In the genomic region with DNA sequence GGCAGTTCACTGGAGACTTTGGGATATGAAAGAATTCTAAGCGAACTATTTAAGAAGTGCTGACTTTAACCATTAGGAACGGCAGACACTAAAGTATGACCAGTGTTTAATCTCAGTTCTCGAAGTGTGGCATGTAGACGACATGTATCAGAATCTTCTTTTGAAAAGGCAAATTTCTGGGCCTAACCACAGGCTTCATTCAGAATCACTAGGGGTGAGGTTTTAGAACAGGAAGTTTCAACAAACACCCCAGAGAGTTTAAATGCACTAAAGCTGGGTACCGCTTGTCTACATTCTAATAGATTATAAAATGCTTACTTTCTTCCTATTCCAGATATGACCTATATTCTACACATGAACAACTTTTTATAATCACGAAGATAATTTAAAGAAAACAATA, we compare ENCODE assay signal across 1 cellular context.
TF ChIP-seq lines count a peak whose summit lies in the region.

No MANE protein-coding gene starts in this region.

TF ChIP-seq in GM12878, 131 proteins besides CTCF, POLR2A, EP300 and RAD21 (continued from another document):
- no peak for TF ChIP-seq STAT3 (IDR thresholded peaks at IDR 0.05; ENCODE audit: low read depth, low read length)
- TF ChIP-seq, protein P1, sequence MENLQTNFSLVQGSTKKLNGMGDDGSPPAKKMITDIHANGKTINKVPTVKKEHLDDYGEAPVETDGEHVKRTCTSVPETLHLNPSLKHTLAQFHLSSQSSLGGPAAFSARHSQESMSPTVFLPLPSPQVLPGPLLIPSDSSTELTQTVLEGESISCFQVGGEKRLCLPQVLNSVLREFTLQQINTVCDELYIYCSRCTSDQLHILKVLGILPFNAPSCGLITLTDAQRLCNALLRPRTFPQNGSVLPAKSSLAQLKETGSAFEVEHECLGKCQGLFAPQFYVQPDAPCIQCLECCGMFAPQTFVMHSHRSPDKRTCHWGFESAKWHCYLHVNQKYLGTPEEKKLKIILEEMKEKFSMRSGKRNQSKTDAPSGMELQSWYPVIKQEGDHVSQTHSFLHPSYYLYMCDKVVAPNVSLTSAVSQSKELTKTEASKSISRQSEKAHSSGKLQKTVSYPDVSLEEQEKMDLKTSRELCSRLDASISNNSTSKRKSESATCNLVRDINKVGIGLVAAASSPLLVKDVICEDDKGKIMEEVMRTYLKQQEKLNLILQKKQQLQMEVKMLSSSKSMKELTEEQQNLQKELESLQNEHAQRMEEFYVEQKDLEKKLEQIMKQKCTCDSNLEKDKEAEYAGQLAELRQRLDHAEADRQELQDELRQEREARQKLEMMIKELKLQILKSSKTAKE (IDR thresholded peaks at IDR 0.05; ENCODE audit: low read depth, poor library complexity, severe bottlenecking): peak; percentile 38
- TF ChIP-seq POU2F2 (IDR thresholded peaks at IDR 0.05; ENCODE audit: borderline replicate concordance, low read depth, low read length): peak; percentile 82; the same call in 2 of the 3 replicates
- TF ChIP-seq, protein P2, sequence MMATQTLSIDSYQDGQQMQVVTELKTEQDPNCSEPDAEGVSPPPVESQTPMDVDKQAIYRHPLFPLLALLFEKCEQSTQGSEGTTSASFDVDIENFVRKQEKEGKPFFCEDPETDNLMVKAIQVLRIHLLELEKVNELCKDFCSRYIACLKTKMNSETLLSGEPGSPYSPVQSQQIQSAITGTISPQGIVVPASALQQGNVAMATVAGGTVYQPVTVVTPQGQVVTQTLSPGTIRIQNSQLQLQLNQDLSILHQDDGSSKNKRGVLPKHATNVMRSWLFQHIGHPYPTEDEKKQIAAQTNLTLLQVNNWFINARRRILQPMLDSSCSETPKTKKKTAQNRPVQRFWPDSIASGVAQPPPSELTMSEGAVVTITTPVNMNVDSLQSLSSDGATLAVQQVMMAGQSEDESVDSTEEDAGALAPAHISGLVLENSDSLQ (IDR thresholded peaks at IDR 0.05): peak; percentile 39; the same call in 1 of the 2 replicates
TF ChIP-seq in GM12878: peak in this region for 15.
